8 cellular contexts compared by ENCODE assay signal in genomic region chr11:75450826-75451783, GRCh38. TPM values are rescaled to one million over a fixed set of nuclear protein-coding genes. Genes with fewer than 3 reads are reported as not detected.
A peak's percentile ranks its signal among the peaks of the same experiment; 100 is the strongest.
DNase-seq lines count a peak whose midpoint lies in the region; ATAC-seq, FAIRE-seq and TF ChIP-seq lines count a peak whose summit lies in the region.

No MANE protein-coding gene starts in this region.

- peaks cover 22% of the 10 kb centered on the region for H3K27me3 ChIP-seq in keratinocyte (ENCODE audit: control insufficient read depth, extremely low read depth, insufficient read depth, low read length)

- DNase-seq in A549 (ENCODE audit: low read depth in 1 of 2, low spot score in 1 of 2) = peak in 1 of 2 experiments; percentile 28
- DNase-seq in HEK293T (ENCODE audit: extremely low spot score) = peak; percentile 57
- DNase-seq in activated T-cell treated with anti-CD3 and anti-CD28 coated beads, Interleukin-2, amount 50 U/mL, for 1 hour = peak; percentile 45
- DNase-seq in keratinocyte (ENCODE audit: low read depth, low spot score) = no peak
- DNase-seq in SIG-M5 (lab: John Stamatoyannopoulos, UW) = no peak
- no peak for DNase-seq in activated T-helper 2 cell treated with anti-CD3 and anti-CD28 coated beads, Interferon-gamma antibody, Interleukin-2, Interleukin-4, amounts not matched to agents 10 μg/mL and 5 μg/mL and 100 μg/mL, durations not matched to agents 14 hours and 24 hours and 36 hours (ENCODE audit: low spot score)

- H3K4me1 Mint-ChIP-seq in activated T-helper 2 cell treated with anti-CD3 and anti-CD28 coated beads, Interferon-gamma antibody, Interleukin-2, Interleukin-4, amounts not matched to agents 10 μg/mL and 5 μg/mL and 100 μg/mL, durations not matched to agents 14 hours and 24 hours and 36 hours (ENCODE audit: low read depth) = no peaks in the 10 kb centered on the region

- no peak overlapping the region for H3K27ac ChIP-seq in A549
- H3K27ac ChIP-seq in keratinocyte (ENCODE audit: control insufficient read depth, insufficient read depth, low read length) = no peak overlapping the region

- no peaks in the 10 kb centered on the region for H3K79me2 ChIP-seq in keratinocyte (ENCODE audit: control insufficient read depth, insufficient read depth, low read length)

- H3K4me1 ChIP-seq in A549 (peaks cover 14% of the 10 kb centered on the region; the same call in 1 of the 3 replicates), keratinocyte (ENCODE audit: control insufficient read depth, extremely low read depth, insufficient read depth, low read length) (no peaks in the 10 kb centered on the region)

- CTCF ChIA-PET in A549 (lab: Yijun Ruan, JAX) (interaction anchor here (0.6 to 2.5 kb wide), 12 partner anchors 7 to 81 kb away, joined by 3 to 14 read pairs (median 4); no protein-coding TSS in a partner anchor), HEK293T (lab: Yijun Ruan, JAX) (interaction anchor here (0.6 to 1.2 kb wide), 5 partner anchors 39 to 83 kb away, joined by 3 to 4 read pairs (median 3); no protein-coding TSS in a partner anchor)

- POLR2A ChIA-PET in A549 (lab: Yijun Ruan, JAX) (no interaction called here), HEK293T (lab: Yijun Ruan, JAX) (no interaction called here)

- H3K4me3 ChIP-seq in A549 = no peak overlapping the region
- H3K4me3 ChIP-seq in keratinocyte (ENCODE audit: control insufficient read depth in 2 of 3, extremely low read depth in 1 of 3, insufficient read depth in 2 of 3, low read depth in 1 of 3, low read length in 3 of 3) = no peak overlapping the region

- no peaks in the 10 kb centered on the region for H3K36me3 ChIP-seq in keratinocyte (ENCODE audit: control insufficient read depth in 2 of 2, extremely low read depth in 1 of 2, insufficient read depth in 2 of 2, low read length in 2 of 2)

- 77% methylated on average over 44 of the region's 46 CpGs for WGBS in A549 (ENCODE audit: missing lambda C conversion rate)

- H3K4me2 ChIP-seq in A549 (no peak overlapping the region), keratinocyte (ENCODE audit: control insufficient read depth, extremely low read depth, insufficient read depth, low read depth, low read length) (no peak overlapping the region)

- TF ChIP-seq CTCF in A549 (IDR thresholded peaks at IDR 0.05) (peak; percentile 47), keratinocyte (optimal IDR thresholded peaks at IDR 0.05 in 1 of 3, IDR thresholded peaks at IDR 0.05 in 1 of 3, conservative IDR thresholded peaks at IDR 0.05 in 1 of 3; ENCODE audit: extremely low read depth in 1 of 3, insufficient read depth in 2 of 3, low read length in 3 of 3) (peak; percentile 57 to 78 (median 77))

- no peaks in the 10 kb centered on the region for H4K20me1 ChIP-seq in keratinocyte (ENCODE audit: control insufficient read depth, extremely low read depth, insufficient read depth, low read length)

- H3K4me3 Mint-ChIP-seq in activated T-helper 2 cell treated with anti-CD3 and anti-CD28 coated beads, Interferon-gamma antibody, Interleukin-2, Interleukin-4, amounts not matched to agents 10 μg/mL and 5 μg/mL and 100 μg/mL, durations not matched to agents 14 hours and 24 hours and 36 hours (ENCODE audit: low read depth) = no peak overlapping the region

- H3K27me3 Mint-ChIP-seq in activated T-helper 2 cell treated with anti-CD3 and anti-CD28 coated beads, Interferon-gamma antibody, Interleukin-2, Interleukin-4, amounts not matched to agents 10 μg/mL and 5 μg/mL and 100 μg/mL, durations not matched to agents 14 hours and 24 hours and 36 hours (ENCODE audit: low read depth) = no peaks in the 10 kb centered on the region

- no peaks in the 10 kb centered on the region for H3K9me3 Mint-ChIP-seq in activated T-helper 2 cell treated with anti-CD3 and anti-CD28 coated beads, Interferon-gamma antibody, Interleukin-2, Interleukin-4, amounts not matched to agents 10 μg/mL and 5 μg/mL and 100 μg/mL, durations not matched to agents 14 hours and 24 hours and 36 hours

- no peak for FAIRE-seq in A549 (lab: Jason Lieb, UNC)
- FAIRE-seq in keratinocyte (lab: Jason Lieb, UNC) = no peak

- dilution Hi-C loops in keratinocyte (cut with MboI; ENCODE audit: extremely low pct_ligation_motif_present, low sequenced_read_pairs) = no loop called here

- TF ChIP-seq POLR2A in A549 (IDR thresholded peaks at IDR 0.05; ENCODE audit: low read length) = no peak

- no peak for TF ChIP-seq EP300 in A549 (IDR thresholded peaks at IDR 0.05)

- no peak overlapping the region for H3K27ac Mint-ChIP-seq in activated T-helper 2 cell treated with anti-CD3 and anti-CD28 coated beads, Interferon-gamma antibody, Interleukin-2, Interleukin-4, amounts not matched to agents 10 μg/mL and 5 μg/mL and 100 μg/mL, durations not matched to agents 14 hours and 24 hours and 36 hours

- H3K36me3 Mint-ChIP-seq in activated T-helper 2 cell treated with anti-CD3 and anti-CD28 coated beads, Interferon-gamma antibody, Interleukin-2, Interleukin-4, amounts not matched to agents 10 μg/mL and 5 μg/mL and 100 μg/mL, durations not matched to agents 14 hours and 24 hours and 36 hours (ENCODE audit: low read depth) = no peaks in the 10 kb centered on the region

- intact Hi-C loops in activated T-helper 2 cell treated with anti-CD3 and anti-CD28 coated beads, Interferon-gamma antibody, Interleukin-2, Interleukin-4, amounts not matched to agents 10 μg/mL and 5 μg/mL and 100 μg/mL, durations not matched to agents 14 hours and 24 hours and 36 hours (cut with micrococcal nuclease) = no loop called here

- H2AFZ ChIP-seq in keratinocyte (ENCODE audit: control insufficient read depth, low read length) = no peak overlapping the region

- H3K9me3 ChIP-seq in A549 = no peaks in the 10 kb centered on the region
- no peaks in the 10 kb centered on the region for H3K9me3 ChIP-seq in keratinocyte (ENCODE audit: control insufficient read depth, low read depth, low read length)

- H3K9me1 ChIP-seq in keratinocyte (ENCODE audit: control insufficient read depth, extremely low read depth, insufficient read depth, low read length) = no peaks in the 10 kb centered on the region

- ATAC-seq in A549 = peak in 1 of 2 experiments; percentile 66; a peak in 3 of 6 replicates
- no peak for ATAC-seq in HG03175 (IDR thresholded peaks at IDR 0.05; ENCODE audit: unreplicated experiment)
- no peak for ATAC-seq in GM21360 (IDR thresholded peaks at IDR 0.05; ENCODE audit: unreplicated experiment)

- TF ChIP-seq RAD21 in A549 (conservative IDR thresholded peaks at IDR 0.05 in 1 of 2, IDR thresholded peaks at IDR 0.05 in 1 of 2) = peak; percentile 32 to 41; a peak in 4 of 5 replicates

- H3K9ac ChIP-seq in keratinocyte (ENCODE audit: control insufficient read depth, extremely low read depth, insufficient read depth, low read length) = no peak overlapping the region

TF ChIP-seq in A549, 52 proteins besides CTCF, POLR2A, EP300 and RAD21:
- no peak for TF ChIP-seq HDAC2 (IDR thresholded peaks at IDR 0.05)
- peak; percentile 37 for TF ChIP-seq SMC3 (IDR thresholded peaks at IDR 0.05)
- no peak for TF ChIP-seq FOXS1 (CRISPR knock-in tag; IDR thresholded peaks at IDR 0.05)

TF ChIP-seq in HEK293T, 16 proteins besides CTCF, POLR2A, EP300 and RAD21 (continues in another document):
- TF ChIP-seq HDGF (IDR thresholded peaks at IDR 0.05; ENCODE audit: borderline replicate concordance) (no peak), FOXM1 (IDR thresholded peaks at IDR 0.05; ENCODE audit: borderline replicate concordance) (no peak), TARDBP (IDR thresholded peaks at IDR 0.05) (no peak)

RNA-seq across cellular contexts. Expression of gene KLHL35, which starts 18.1 kb away (rescaled TPM):
- polyA plus RNA-seq in A549 (2011; rRNA removed) = 1.0 and 1.7 TPM in 2 replicates
- polyA plus RNA-seq in A549 (2012; cell fraction: cytosol; rRNA removed) = 1.5 and 1.6 TPM in 2 replicates
- 2.8 and 3.3 TPM in 2 replicates for polyA plus RNA-seq in A549 (2012; cell fraction: nucleus; rRNA removed)
- 0.56 to 0.72 TPM (median 0.69 TPM) in 3 replicates for polyA plus RNA-seq in A549 (2017; fragmentation: RNase III; extraction: RNeasy Plus Mini Kit Qiagen cat#74134 plus additional on column Dnase treatment)
- 0.73 and 1.2 TPM in 2 replicates for polyA minus RNA-seq in A549 (2011; rRNA and poly(A)+ RNA removed)
- polyA plus RNA-seq in keratinocyte = 0.43 to 1.0 TPM (median 0.58 TPM) in 3 replicates
- not detected for polyA plus RNA-seq in keratinocyte (2011; ENCODE audit: low read depth)
- polyA plus RNA-seq in keratinocyte (2011; cell fraction: cytosol; rRNA removed) = 0.28 and 0.83 TPM in 2 replicates
- 1.4 and 2.0 TPM in 2 replicates for polyA plus RNA-seq in keratinocyte (2011; cell fraction: nucleus; rRNA removed)
- 0.93 and 1.0 TPM in 2 replicates for polyA plus RNA-seq in keratinocyte (2012; ENCODE audit: low replicate concordance)
- 0.22 to 0.33 TPM (median 0.26 TPM) in 3 replicates for polyA minus RNA-seq in keratinocyte
- polyA minus RNA-seq in keratinocyte (2011; cell fraction: cytosol; rRNA and poly(A)+ RNA removed) = 1.3 TPM
- polyA minus RNA-seq in keratinocyte (2011; cell fraction: nucleus; rRNA and poly(A)+ RNA removed) = 0.84 and 1.8 TPM in 2 replicates
- total RNA-seq in activated T-helper 2 cell treated with anti-CD3 and anti-CD28 coated beads, Interferon-gamma antibody, Interleukin-2, Interleukin-4, amounts not matched to agents 10 μg/mL and 5 μg/mL and 100 μg/mL, durations not matched to agents 14 hours and 24 hours and 36 hours = 0.87 and 1.6 TPM in 2 replicates

RNA-seq across cellular contexts. Expression of gene RPS3, which starts 51.8 kb away (rescaled TPM):
- polyA plus RNA-seq in A549 (2011; rRNA removed) (2,571 and 3,468 TPM in 2 replicates), A549 (2017; fragmentation: RNase III; extraction: RNeasy Plus Mini Kit Qiagen cat#74134 plus additional on column Dnase treatment) (3,458 to 3,978 TPM (median 3,544 TPM) in 3 replicates), keratinocyte (2,759 to 4,283 TPM (median 3,843 TPM) in 3 replicates)
- 3,252 and 4,158 TPM in 2 replicates for polyA plus RNA-seq in A549 (2012; cell fraction: cytosol; rRNA removed)
- polyA plus RNA-seq in A549 (2012; cell fraction: nucleus; rRNA removed) = 1,461 and 2,420 TPM in 2 replicates
- polyA minus RNA-seq in A549 (2011; rRNA and poly(A)+ RNA removed) = 1,439 and 1,839 TPM in 2 replicates
- polyA plus RNA-seq in keratinocyte (2011; ENCODE audit: low read depth) = 4,583 TPM
- 3,100 and 4,215 TPM in 2 replicates for polyA plus RNA-seq in keratinocyte (2011; cell fraction: cytosol; rRNA removed)
- polyA plus RNA-seq in keratinocyte (2011; cell fraction: nucleus; rRNA removed) = 1,051 and 1,129 TPM in 2 replicates
- polyA plus RNA-seq in keratinocyte (2012; ENCODE audit: low replicate concordance) = 3,324 and 4,271 TPM in 2 replicates
- 1,345 to 1,807 TPM (median 1,376 TPM) in 3 replicates for polyA minus RNA-seq in keratinocyte
- polyA minus RNA-seq in keratinocyte (2011; cell fraction: cytosol; rRNA and poly(A)+ RNA removed) = 1,011 TPM
- 222 and 286 TPM in 2 replicates for polyA minus RNA-seq in keratinocyte (2011; cell fraction: nucleus; rRNA and poly(A)+ RNA removed)
- total RNA-seq in activated T-helper 2 cell treated with anti-CD3 and anti-CD28 coated beads, Interferon-gamma antibody, Interleukin-2, Interleukin-4, amounts not matched to agents 10 μg/mL and 5 μg/mL and 100 μg/mL, durations not matched to agents 14 hours and 24 hours and 36 hours = 3,460 and 3,552 TPM in 2 replicates

Comparison
In these comparisons a context has a peak if more than half of its experiments do, and no peak if none do; other contexts are left out.
1. DNase-seq: peak in HEK293T (single experiment) and activated T-cell treated with anti-CD3 and anti-CD28 coated beads, Interleukin-2, amount 50 U/mL, for 1 hour (single experiment); none in keratinocyte (single experiment), SIG-M5 (single experiment) and activated T-helper 2 cell treated with anti-CD3 and anti-CD28 coated beads, Interferon-gamma antibody, Interleukin-2, Interleukin-4, amounts not matched to agents 10 μg/mL and 5 μg/mL and 100 μg/mL, durations not matched to agents 14 hours and 24 hours and 36 hours (single experiment).